14 cellular contexts compared by ENCODE assay signal in genomic region chr5:39998518-39998917, GRCh38.
DNase-seq lines count a peak whose midpoint lies in the region; ATAC-seq and TF ChIP-seq lines count a peak whose summit lies in the region.
"Had no signal": no experiment of that assay in that cellular context is flagged by ENCODE, and none has a peak within 500 bp of the region (broad histone marks: within the 10 kb centered on the region; RNA-seq: fewer than 3 reads in every experiment).

No MANE protein-coding gene starts in this region.

- TF ChIP-seq CTCF in AG10803 (conservative IDR thresholded peaks at IDR 0.05; ENCODE audit: low read length) (no peak), retinal pigment epithelial cell (conservative IDR thresholded peaks at IDR 0.05; ENCODE audit: low read depth, low read length) (no peak)

- ATAC-seq in GM19397 (IDR thresholded peaks at IDR 0.05; ENCODE audit: unreplicated experiment) (no peak), HG03108 (IDR thresholded peaks at IDR 0.05; ENCODE audit: unreplicated experiment) (no peak), HG03095 (IDR thresholded peaks at IDR 0.05; ENCODE audit: unreplicated experiment) (no peak)
- ATAC-seq: A549; CD8-positive, alpha-beta T cell had no signal

- DNase-seq in AG10803 (ENCODE audit: low read depth), result peak; percentile 83
- peak; percentile 92 for DNase-seq in LHCN-M2 (ENCODE audit: low read depth)
- peak; percentile 59 for DNase-seq in epidermal melanocyte (ENCODE audit: insufficient read length, low spot score)
- peak; percentile 6 for DNase-seq in retinal pigment epithelial cell (ENCODE audit: low read depth)
- no peak for DNase-seq in mesenteric fat pad (ENCODE audit: low spot score)
- DNase-seq: CD8-positive, alpha-beta T cell; NCI-H1436 treated with DMSO at 0.1 percent for 48 hours; NCI-H2081; NCI-H526 treated with DMSO at 0.1 percent for 48 hours had no signal

- no peak overlapping the region for H3K4me3 ChIP-seq in AG10803 (ENCODE audit: low read length)
- no peak overlapping the region for H3K4me3 ChIP-seq in retinal pigment epithelial cell (ENCODE audit: low read length)
- H3K4me3 ChIP-seq: A549, SJSA1 had no signal
